In genomic region chr11:15106201-15106965, GRCh38 we compare ENCODE assay signal across 1 cellular context.
TF ChIP-seq lines count a peak whose summit lies in the region.

No MANE protein-coding gene starts in this region.

TF ChIP-seq in HepG2, 621 proteins besides CTCF, POLR2A, EP300 and RAD21 (continued from another document):
- no peak for TF ChIP-seq ZNF253 (CRISPR knock-in tag; IDR thresholded peaks at IDR 0.05; ENCODE audit: borderline replicate concordance)
- TF ChIP-seq CREB1 (IDR thresholded peaks at IDR 0.05): no peak
- TF ChIP-seq CREB1 (CRISPR knock-in tag; IDR thresholded peaks at IDR 0.05): no peak
- no peak for TF ChIP-seq ZNF891 (CRISPR knock-in tag; IDR thresholded peaks at IDR 0.05)
- no peak for TF ChIP-seq GMEB1 (CRISPR knock-in tag; IDR thresholded peaks at IDR 0.05; ENCODE audit: borderline replicate concordance)
- TF ChIP-seq ZFP62 (CRISPR knock-in tag; IDR thresholded peaks at IDR 0.05): no peak
- TF ChIP-seq HDAC6 (IDR thresholded peaks at IDR 0.05; ENCODE audit: low read depth, low read length): no peak
- no peak for TF ChIP-seq AGO2 (optimal IDR thresholded peaks at IDR 0.05; ENCODE audit: low read depth, low read length)
- TF ChIP-seq ZNF687 (CRISPR knock-in tag; IDR thresholded peaks at IDR 0.05): no peak
- no peak for TF ChIP-seq ZNF33A (CRISPR knock-in tag; IDR thresholded peaks at IDR 0.05; ENCODE audit: borderline replicate concordance)
- no peak for TF ChIP-seq ZNF431 (CRISPR knock-in tag; IDR thresholded peaks at IDR 0.05; ENCODE audit: borderline replicate concordance, low read depth)
